1 cellular context compared by ENCODE assay signal in genomic region chr19:7292950-7293794, GRCh38.
TF ChIP-seq lines count a peak whose summit lies in the region.

No MANE protein-coding gene starts in this region.

TF ChIP-seq in HepG2, 621 proteins besides CTCF, POLR2A, EP300 and RAD21 (continued from another document and continues in another):
- TF ChIP-seq, protein P1, sequence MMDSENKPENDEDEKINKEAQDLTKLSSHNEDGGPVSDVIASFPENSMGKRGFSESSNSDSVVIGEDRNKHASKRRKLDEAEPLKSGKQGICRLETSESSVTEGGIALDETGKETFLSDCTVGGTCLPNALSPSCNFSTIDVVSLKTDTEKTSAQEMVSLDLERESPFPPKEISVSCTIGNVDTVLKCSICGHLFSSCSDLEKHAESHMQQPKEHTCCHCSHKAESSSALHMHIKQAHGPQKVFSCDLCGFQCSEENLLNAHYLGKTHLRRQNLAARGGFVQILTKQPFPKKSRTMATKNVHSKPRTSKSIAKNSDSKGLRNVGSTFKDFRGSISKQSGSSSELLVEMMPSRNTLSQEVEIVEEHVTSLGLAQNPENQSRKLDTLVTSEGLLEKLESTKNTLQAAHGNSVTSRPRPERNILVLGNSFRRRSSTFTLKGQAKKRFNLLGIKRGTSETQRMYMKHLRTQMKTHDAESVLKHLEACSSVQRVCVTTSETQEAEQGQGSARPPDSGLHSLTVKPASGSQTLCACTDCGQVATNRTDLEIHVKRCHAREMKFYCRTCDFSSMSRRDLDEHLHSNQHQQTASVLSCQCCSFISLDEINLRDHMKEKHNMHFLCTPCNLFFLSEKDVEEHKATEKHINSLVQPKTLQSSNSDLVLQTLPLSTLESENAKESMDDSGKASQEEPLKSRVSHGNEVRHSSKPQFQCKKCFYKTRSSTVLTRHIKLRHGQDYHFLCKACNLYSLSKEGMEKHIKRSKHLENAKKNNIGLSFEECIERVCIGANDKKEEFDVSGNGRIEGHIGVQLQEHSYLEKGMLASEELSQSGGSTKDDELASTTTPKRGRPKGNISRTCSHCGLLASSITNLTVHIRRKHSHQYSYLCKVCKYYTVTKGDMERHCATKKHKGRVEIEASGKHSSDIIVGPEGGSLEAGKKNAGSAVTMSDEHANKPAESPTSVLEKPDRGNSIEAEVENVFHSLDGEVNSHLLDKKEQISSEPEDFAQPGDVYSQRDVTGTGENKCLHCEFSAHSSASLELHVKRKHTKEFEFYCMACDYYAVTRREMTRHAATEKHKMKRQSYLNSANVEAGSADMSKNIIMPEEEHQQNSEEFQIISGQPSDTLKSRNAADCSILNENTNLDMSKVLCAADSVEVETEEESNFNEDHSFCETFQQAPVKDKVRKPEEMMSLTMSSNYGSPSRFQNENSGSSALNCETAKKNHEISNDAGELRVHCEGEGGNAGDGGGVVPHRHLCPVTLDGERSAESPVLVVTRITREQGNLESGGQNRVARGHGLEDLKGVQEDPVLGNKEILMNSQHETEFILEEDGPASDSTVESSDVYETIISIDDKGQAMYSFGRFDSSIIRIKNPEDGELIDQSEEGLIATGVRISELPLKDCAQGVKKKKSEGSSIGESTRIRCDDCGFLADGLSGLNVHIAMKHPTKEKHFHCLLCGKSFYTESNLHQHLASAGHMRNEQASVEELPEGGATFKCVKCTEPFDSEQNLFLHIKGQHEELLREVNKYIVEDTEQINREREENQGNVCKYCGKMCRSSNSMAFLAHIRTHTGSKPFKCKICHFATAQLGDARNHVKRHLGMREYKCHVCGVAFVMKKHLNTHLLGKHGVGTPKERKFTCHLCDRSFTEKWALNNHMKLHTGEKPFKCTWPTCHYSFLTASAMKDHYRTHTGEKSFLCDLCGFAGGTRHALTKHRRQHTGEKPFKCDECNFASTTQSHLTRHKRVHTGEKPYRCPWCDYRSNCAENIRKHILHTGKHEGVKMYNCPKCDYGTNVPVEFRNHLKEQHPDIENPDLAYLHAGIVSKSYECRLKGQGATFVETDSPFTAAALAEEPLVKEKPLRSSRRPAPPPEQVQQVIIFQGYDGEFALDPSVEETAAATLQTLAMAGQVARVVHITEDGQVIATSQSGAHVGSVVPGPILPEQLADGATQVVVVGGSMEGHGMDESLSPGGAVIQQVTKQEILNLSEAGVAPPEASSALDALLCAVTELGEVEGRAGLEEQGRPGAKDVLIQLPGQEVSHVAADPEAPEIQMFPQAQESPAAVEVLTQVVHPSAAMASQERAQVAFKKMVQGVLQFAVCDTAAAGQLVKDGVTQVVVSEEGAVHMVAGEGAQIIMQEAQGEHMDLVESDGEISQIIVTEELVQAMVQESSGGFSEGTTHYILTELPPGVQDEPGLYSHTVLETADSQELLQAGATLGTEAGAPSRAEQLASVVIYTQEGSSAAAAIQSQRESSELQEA (CRISPR knock-in tag; IDR thresholded peaks at IDR 0.05; ENCODE audit: not compliant biosample characterization) = no peak
- TF ChIP-seq ZNF75D (CRISPR knock-in tag; IDR thresholded peaks at IDR 0.05; ENCODE audit: borderline replicate concordance) (no peak), GATA4 (IDR thresholded peaks at IDR 0.05; ENCODE audit: borderline replicate concordance, low read depth) (no peak), ZNF101 (CRISPR knock-in tag; IDR thresholded peaks at IDR 0.05; ENCODE audit: borderline replicate concordance, low read depth) (0 out of 2 replicates have a peak, but pooled peaks have one; percentile 26), ZBTB25 (CRISPR knock-in tag; IDR thresholded peaks at IDR 0.05) (no peak), NFATC3 (CRISPR knock-in tag; IDR thresholded peaks at IDR 0.05) (no peak), HOMEZ (CRISPR knock-in tag; IDR thresholded peaks at IDR 0.05; ENCODE audit: low read depth) (no peak), PITX1 (CRISPR knock-in tag; IDR thresholded peaks at IDR 0.05) (no peak), ZNF567 (CRISPR knock-in tag; IDR thresholded peaks at IDR 0.05; ENCODE audit: borderline replicate concordance) (no peak), HNF4G (IDR thresholded peaks at IDR 0.05; ENCODE audit: borderline replicate concordance, low read depth, low read length) (peak; percentile 75), HNF4G (CRISPR knock-in tag; IDR thresholded peaks at IDR 0.05; ENCODE audit: borderline replicate concordance, low read depth) (peak; percentile 87; the same call in 1 of the 2 replicates), SOX5 (CRISPR knock-in tag; IDR thresholded peaks at IDR 0.05; ENCODE audit: borderline replicate concordance) (no peak), TCF7L2 (IDR thresholded peaks at IDR 0.05; ENCODE audit: low read depth, low read length) (no peak), AKNA (CRISPR knock-in tag; IDR thresholded peaks at IDR 0.05; ENCODE audit: borderline replicate concordance) (0 out of 2 replicates have a peak, but pooled peaks have one; percentile 63), ZEB1 (IDR thresholded peaks at IDR 0.05; ENCODE audit: insufficient replicate concordance, low read depth) (no peak), ISX (CRISPR knock-in tag; conservative IDR thresholded peaks at IDR 0.05) (no peak), ZNF367 (CRISPR knock-in tag; IDR thresholded peaks at IDR 0.05; ENCODE audit: borderline replicate concordance) (no peak), PAWR (CRISPR knock-in tag; IDR thresholded peaks at IDR 0.05; ENCODE audit: borderline replicate concordance) (no peak), TFE3 (CRISPR knock-in tag; IDR thresholded peaks at IDR 0.05) (no peak), ATF3 (CRISPR knock-in tag; IDR thresholded peaks at IDR 0.05) (no peak)
- TF ChIP-seq, protein P2, sequence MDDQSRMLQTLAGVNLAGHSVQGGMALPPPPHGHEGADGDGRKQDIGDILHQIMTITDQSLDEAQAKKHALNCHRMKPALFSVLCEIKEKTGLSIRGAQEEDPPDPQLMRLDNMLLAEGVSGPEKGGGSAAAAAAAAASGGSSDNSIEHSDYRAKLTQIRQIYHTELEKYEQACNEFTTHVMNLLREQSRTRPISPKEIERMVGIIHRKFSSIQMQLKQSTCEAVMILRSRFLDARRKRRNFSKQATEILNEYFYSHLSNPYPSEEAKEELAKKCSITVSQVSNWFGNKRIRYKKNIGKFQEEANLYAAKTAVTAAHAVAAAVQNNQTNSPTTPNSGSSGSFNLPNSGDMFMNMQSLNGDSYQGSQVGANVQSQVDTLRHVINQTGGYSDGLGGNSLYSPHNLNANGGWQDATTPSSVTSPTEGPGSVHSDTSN (CRISPR knock-in tag; IDR thresholded peaks at IDR 0.05; ENCODE audit: borderline replicate concordance) = no peak
- TF ChIP-seq, protein P3, sequence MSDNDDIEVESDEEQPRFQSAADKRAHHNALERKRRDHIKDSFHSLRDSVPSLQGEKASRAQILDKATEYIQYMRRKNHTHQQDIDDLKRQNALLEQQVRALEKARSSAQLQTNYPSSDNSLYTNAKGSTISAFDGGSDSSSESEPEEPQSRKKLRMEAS (IDR thresholded peaks at IDR 0.05) = peak; percentile 56; the same call in 1 of the 2 replicates
- TF ChIP-seq, protein P4, sequence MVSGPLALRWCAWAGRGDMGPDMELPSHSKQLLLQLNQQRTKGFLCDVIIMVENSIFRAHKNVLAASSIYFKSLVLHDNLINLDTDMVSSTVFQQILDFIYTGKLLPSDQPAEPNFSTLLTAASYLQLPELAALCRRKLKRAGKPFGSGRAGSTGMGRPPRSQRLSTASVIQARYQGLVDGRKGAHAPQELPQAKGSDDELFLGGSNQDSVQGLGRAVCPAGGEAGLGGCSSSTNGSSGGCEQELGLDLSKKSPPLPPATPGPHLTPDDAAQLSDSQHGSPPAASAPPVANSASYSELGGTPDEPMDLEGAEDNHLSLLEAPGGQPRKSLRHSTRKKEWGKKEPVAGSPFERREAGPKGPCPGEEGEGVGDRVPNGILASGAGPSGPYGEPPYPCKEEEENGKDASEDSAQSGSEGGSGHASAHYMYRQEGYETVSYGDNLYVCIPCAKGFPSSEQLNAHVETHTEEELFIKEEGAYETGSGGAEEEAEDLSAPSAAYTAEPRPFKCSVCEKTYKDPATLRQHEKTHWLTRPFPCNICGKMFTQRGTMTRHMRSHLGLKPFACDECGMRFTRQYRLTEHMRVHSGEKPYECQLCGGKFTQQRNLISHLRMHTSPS (CRISPR knock-in tag; IDR thresholded peaks at IDR 0.05; ENCODE audit: low read depth) = peak; percentile 75; the same call in 1 of the 2 replicates
- TF ChIP-seq, protein P5, sequence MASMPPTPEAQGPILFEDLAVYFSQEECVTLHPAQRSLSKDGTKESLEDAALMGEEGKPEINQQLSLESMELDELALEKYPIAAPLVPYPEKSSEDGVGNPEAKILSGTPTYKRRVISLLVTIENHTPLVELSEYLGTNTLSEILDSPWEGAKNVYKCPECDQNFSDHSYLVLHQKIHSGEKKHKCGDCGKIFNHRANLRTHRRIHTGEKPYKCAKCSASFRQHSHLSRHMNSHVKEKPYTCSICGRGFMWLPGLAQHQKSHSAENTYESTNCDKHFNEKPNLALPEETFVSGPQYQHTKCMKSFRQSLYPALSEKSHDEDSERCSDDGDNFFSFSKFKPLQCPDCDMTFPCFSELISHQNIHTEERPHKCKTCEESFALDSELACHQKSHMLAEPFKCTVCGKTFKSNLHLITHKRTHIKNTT (CRISPR knock-in tag; IDR thresholded peaks at IDR 0.05) = no peak
- TF ChIP-seq, protein P6, sequence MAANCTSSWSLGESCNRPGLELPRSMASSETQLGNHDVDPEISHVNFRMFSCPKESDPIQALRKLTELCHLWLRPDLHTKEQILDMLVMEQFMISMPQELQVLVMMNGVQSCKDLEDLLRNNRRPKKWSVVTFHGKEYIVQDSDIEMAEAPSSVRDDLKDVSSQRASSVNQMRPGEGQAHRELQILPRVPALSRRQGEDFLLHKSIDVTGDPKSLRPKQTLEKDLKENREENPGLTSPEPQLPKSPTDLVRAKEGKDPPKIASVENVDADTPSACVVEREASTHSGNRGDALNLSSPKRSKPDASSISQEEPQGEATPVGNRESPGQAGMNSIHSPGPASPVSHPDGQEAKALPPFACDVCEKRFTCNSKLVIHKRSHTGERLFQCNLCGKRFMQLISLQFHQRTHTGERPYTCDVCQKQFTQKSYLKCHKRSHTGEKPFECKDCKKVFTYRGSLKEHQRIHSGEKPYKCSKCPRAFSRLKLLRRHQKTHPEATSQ (CRISPR knock-in tag; IDR thresholded peaks at IDR 0.05; ENCODE audit: borderline replicate concordance) = no peak
- TF ChIP-seq, protein P7, sequence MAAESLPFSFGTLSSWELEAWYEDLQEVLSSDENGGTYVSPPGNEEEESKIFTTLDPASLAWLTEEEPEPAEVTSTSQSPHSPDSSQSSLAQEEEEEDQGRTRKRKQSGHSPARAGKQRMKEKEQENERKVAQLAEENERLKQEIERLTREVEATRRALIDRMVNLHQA (CRISPR knock-in tag; IDR thresholded peaks at IDR 0.05) = no peak
